ENCODE assay signal across 8 cellular contexts in the genomic region with DNA sequence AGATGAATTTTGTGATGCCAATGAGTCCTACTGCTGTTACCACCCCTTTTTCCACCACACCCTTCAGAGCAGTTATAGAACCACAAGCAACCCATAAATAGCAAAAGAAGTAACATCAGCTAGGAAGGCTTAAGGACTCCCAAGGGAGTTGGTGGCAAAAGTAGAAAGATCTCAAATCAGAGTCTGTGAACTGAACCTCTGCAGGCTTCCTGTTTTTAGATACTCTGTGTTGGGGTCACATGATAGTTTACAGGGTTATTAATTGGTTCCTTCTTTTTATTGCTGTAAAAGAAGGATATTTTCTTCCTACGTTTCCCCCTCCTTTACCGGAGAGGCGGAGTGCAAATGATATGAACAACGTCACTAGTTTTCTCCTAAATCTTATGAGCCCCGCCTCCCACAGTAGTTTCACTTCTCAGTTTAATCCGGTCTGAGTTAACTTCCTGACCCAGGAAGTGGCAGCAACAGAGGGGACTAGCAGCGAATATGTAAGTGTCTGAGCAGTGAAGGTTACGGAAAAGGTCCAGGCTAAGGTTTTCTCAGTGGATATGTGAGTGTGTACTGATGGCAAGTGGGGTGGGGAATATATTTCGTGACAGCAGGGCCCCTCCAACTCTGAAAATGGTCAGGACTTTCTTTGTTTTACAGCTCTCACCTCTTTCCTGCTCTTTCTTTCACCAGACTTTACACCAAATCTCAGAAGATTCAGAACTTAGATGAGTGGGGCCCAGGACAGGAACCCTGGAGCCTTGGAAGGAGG. TPM values are rescaled to one million over a fixed set of nuclear protein-coding genes. Genes with fewer than 3 reads are reported as not detected.
DNase-seq lines count a peak whose midpoint lies in the region; ATAC-seq and TF ChIP-seq lines count a peak whose summit lies in the region.

A gene with protein sequence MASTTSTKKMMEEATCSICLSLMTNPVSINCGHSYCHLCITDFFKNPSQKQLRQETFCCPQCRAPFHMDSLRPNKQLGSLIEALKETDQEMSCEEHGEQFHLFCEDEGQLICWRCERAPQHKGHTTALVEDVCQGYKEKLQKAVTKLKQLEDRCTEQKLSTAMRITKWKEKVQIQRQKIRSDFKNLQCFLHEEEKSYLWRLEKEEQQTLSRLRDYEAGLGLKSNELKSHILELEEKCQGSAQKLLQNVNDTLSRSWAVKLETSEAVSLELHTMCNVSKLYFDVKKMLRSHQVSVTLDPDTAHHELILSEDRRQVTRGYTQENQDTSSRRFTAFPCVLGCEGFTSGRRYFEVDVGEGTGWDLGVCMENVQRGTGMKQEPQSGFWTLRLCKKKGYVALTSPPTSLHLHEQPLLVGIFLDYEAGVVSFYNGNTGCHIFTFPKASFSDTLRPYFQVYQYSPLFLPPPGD (plus strand): TSS at position 435 of the 760 bp plus-strand sequence. CDS start 3,721 bp downstream, outside the sequence.

- intact Hi-C loops in left lung (cut with DNase I): no loop called here

- H3F3A ChIP-seq in Loucy (ENCODE audit: low read depth): peaks cover 8% of the 10 kb centered on the region

- no peaks in the 10 kb centered on the region for H3K9me2 ChIP-seq in Loucy (replicated peaks; ENCODE audit: low read depth, low read length)

- H3K9ac ChIP-seq in Loucy (ENCODE audit: low read depth, low read length, poor library complexity, severe bottlenecking): peak within 1 kb of the TSS; percentile 89

- peak within 1 kb of the TSS; percentile 96 to 97 for H3K27ac ChIP-seq in left lung

- H3K4me2 ChIP-seq in Loucy (ENCODE audit: low read depth, low read length, poor library complexity, severe bottlenecking): peak within 1 kb of the TSS; percentile 98

- H3K4me1 ChIP-seq in Loucy (ENCODE audit: insufficient read depth, low read length, poor library complexity, severe bottlenecking): peaks cover 51% of the 10 kb centered on the region
- H3K4me1 ChIP-seq in left lung: peaks cover 14 to 59% of the 10 kb centered on the region in 2 donors

- TF ChIP-seq CTCF in GM10248 (IDR thresholded peaks at IDR 0.05; ENCODE audit: control extremely low read depth, extremely low read depth, low read depth, missing control alignments) (no peak), Loucy (conservative IDR thresholded peaks at IDR 0.05; ENCODE audit: low read length) (no peak), choroid plexus epithelial cell (conservative IDR thresholded peaks at IDR 0.05; ENCODE audit: low read depth, low read length) (no peak), left lung (IDR thresholded peaks at IDR 0.05) (no peak)

- ATAC-seq in left lung: peak; percentile 95

- CTCF ChIA-PET in GM10248 (lab: Yijun Ruan, JAX): interaction anchor here (0.7 to 2.3 kb wide), 14 partner anchors 10 to 242 kb away, joined by 3 to 23 read pairs (median 5); a partner anchor contains a TSS

- no peaks in the 10 kb centered on the region; the same call in 1 of the 2 replicates for H3K27me3 ChIP-seq in H7 (ENCODE audit: control insufficient read depth, insufficient read depth, low read length)
- no peaks in the 10 kb centered on the region for H3K27me3 ChIP-seq in Loucy (ENCODE audit: insufficient read depth, low read length, poor library complexity, severe bottlenecking)
- no peaks in the 10 kb centered on the region for H3K27me3 ChIP-seq in left lung

- peaks cover 41% of the 10 kb centered on the region for H3K79me2 ChIP-seq in Loucy (ENCODE audit: insufficient read depth, low read length)

- DNase-seq in GM10248 (ENCODE audit: extremely low spot score) (peak; percentile 77), H7 (peak; percentile 18), choroid plexus epithelial cell (ENCODE audit: low read depth) (peak; percentile 94), left lung (peak in 1 of 2 donors; percentile 83), COR-L47 (lab: John Stamatoyannopoulos, UW) (no peak)
- peak; percentile 64 for DNase-seq in activated CD4-positive, CD25-positive, alpha-beta regulatory T cell treated with anti-CD3 and anti-CD28 coated beads, Interleukin-2, amount 50 U/mL, for 16 hours (ENCODE audit: low read depth, low spot score)
- DNase-seq in stimulated activated CD4-positive, alpha-beta T cell treated with anti-CD3 and anti-CD28 coated beads, TNF-alpha, amount 100 ng/mL, for 1 hour (ENCODE audit: low read depth in 3 of 3, low spot score in 1 of 3): peak; percentile 15 to 51 (median 45)

- POLR2A ChIA-PET in GM10248 (lab: Yijun Ruan, JAX): interaction anchor here (1.1 to 1.9 kb wide), 3 partner anchors 64 to 83 kb away, joined by 3 to 9 read pairs (median 3); a partner anchor contains a TSS

- peak within 1 kb of the TSS; percentile 27 for H3K4me3 ChIP-seq in H7 (ENCODE audit: insufficient read depth, low read depth, low read length)
- peak within 1 kb of the TSS; percentile 85 for H3K4me3 ChIP-seq in Loucy (ENCODE audit: low read length, poor library complexity, severe bottlenecking)
- H3K4me3 ChIP-seq in choroid plexus epithelial cell (ENCODE audit: low read depth, low read length): peak within 1 kb of the TSS; percentile 65
- peak within 1 kb of the TSS; percentile 50 to 77 for H3K4me3 ChIP-seq in left lung

- H2AFZ ChIP-seq in Loucy (ENCODE audit: low read length): no peak within 1 kb of the TSS

- peaks cover 26% of the 10 kb centered on the region; the same call in 1 of the 2 replicates for H3K9me3 ChIP-seq in Loucy (ENCODE audit: insufficient read depth, low read depth, low read length)
- H3K9me3 ChIP-seq in left lung: no peaks in the 10 kb centered on the region

- H3K36me3 ChIP-seq in H7 (replicated peaks; ENCODE audit: control insufficient read depth, insufficient read depth, low read length) (no peaks in the 10 kb centered on the region), Loucy (ENCODE audit: insufficient read depth, low read length) (no peaks in the 10 kb centered on the region), left lung (peaks cover 0 to 30% of the 10 kb centered on the region in 2 donors)

- peaks cover 2% of the 10 kb centered on the region for H4K20me1 ChIP-seq in Loucy (ENCODE audit: insufficient read depth, low read length, poor library complexity, severe bottlenecking)

RNA-seq across cellular contexts. Expression of the gene that starts here (rescaled TPM):
- 1.0 and 2.3 TPM in 2 replicates for total RNA-seq in H7 (2014; rRNA removed; shearing (Covaris generic))
- total RNA-seq in left lung: 10 to 100 TPM; 13.1 to 15.9 TPM

Comparison
In these comparisons a context has a peak if more than half of its experiments do, and no peak if none do; other contexts are left out.
1. H3K4me3 ChIP-seq: peak in every context shown above with its lines; median percentile 85 in Loucy; 65 in choroid plexus epithelial cell; 64 in left lung; 27 in H7.